8 cellular contexts compared by ENCODE assay signal in the genomic region with DNA sequence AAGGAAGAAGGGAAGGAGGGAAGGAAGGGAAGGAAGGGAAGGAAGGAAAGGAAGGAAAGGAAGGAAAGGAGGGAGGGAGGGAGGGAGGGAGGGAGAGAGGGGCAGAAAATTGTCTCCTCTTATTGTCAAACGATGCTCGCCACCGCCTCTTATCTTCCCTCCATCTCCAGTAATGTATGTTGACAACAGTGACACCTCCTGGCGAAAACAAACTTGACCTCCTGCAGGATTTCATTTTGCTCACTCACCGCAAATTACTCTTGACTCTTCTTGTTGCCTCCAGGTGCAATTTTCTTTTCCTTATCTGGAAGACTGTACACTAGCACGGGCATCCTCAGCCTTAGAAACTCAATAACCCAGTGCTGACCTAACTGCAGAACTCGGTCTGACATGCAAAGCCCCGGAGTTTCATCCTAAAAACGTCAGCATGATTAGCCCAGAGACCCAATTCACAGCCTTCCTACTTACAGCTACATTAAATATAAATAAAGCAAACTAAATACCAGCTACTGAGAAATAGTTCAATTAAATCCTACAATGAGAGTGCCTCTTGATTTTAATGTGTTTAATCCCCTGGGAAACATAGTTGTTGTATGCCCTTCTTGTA.
A peak's percentile ranks its signal among the peaks of the same experiment; 100 is the strongest.
DNase-seq lines count a peak whose midpoint lies in the region; ATAC-seq and TF ChIP-seq lines count a peak whose summit lies in the region.

No MANE protein-coding gene starts in this region.

- H3K9me3 ChIP-seq in SJSA1 (replicated peaks) = no peaks in the 10 kb centered on the region

- ATAC-seq in GM21737 (IDR thresholded peaks at IDR 0.05; ENCODE audit: unreplicated experiment) = peak; percentile 68

- H3K4me3 ChIP-seq in SJSA1 (no peak overlapping the region), fibroblast of the aortic adventitia (ENCODE audit: low read depth, low read length) (no peak overlapping the region), retinal pigment epithelial cell (ENCODE audit: low read length) (no peak overlapping the region)

- H3K4me1 ChIP-seq in SJSA1 (replicated peaks) = no peaks in the 10 kb centered on the region

- H3K36me3 ChIP-seq in SJSA1 = no peaks in the 10 kb centered on the region

- DNase-seq in DMS79 treated with DMSO at 0.1 percent for 48 hours (lab: John Stamatoyannopoulos, UW) (peak; percentile 16), DMS79 (lab: John Stamatoyannopoulos, UW) (no peak), M059J (ENCODE audit: low read depth) (peak; percentile 22), SJSA1 (ENCODE audit: low read depth in 1 of 2, low spot score in 2 of 2) (peak; percentile 27 to 48), fibroblast of the aortic adventitia (ENCODE audit: low read depth) (peak; percentile 1), retinal pigment epithelial cell (ENCODE audit: low read depth) (no peak)
- DNase-seq in effector CD4-positive, alpha-beta T cell = no peak

- peaks cover 3% of the 10 kb centered on the region; the same call in 1 of the 2 replicates for H3K27me3 ChIP-seq in SJSA1 (replicated peaks)

- no peak overlapping the region for H3K27ac ChIP-seq in SJSA1

- TF ChIP-seq CTCF in fibroblast of the aortic adventitia (IDR thresholded peaks at IDR 0.05; ENCODE audit: insufficient read depth, low read length) (peak; percentile 8), retinal pigment epithelial cell (conservative IDR thresholded peaks at IDR 0.05; ENCODE audit: low read depth, low read length) (peak; percentile 61)

Comparison
In these comparisons a context has a peak if more than half of its experiments do, and no peak if none do; other contexts are left out.
1. DNase-seq: peak in DMS79 treated with DMSO at 0.1 percent for 48 hours (single experiment), M059J (single experiment), SJSA1 (2 of 2) and fibroblast of the aortic adventitia (single experiment); none in DMS79 (single experiment), retinal pigment epithelial cell (single experiment) and effector CD4-positive, alpha-beta T cell (single experiment).